ENCODE assay signal across 1 cellular context in genomic region chr7:87039717-87040299, GRCh38.
A peak's percentile ranks its signal among the peaks of the same experiment; 100 is the strongest.
TF ChIP-seq lines count a peak whose summit lies in the region.
"Not testable (repeated sequence)": the region's sequence is repeated elsewhere in the genome, so short reads cannot be mapped to it uniquely, and the experiment has no call there.

No MANE protein-coding gene starts in this region.

TF ChIP-seq in K562, 482 proteins besides CTCF, POLR2A, EP300 and RAD21 (continued from another document):
- TF ChIP-seq POLR2B (IDR thresholded peaks at IDR 0.05; ENCODE audit: low read depth, partially characterized antibody) = peak; percentile 88
- peak; percentile 94 for TF ChIP-seq EP400 (IDR thresholded peaks at IDR 0.05)
- peak; percentile 82; the same call in 1 of the 2 replicates for TF ChIP-seq OTX1 (CRISPR knock-in tag; IDR thresholded peaks at IDR 0.05)
- peak; percentile 91 for TF ChIP-seq CTBP1 (IDR thresholded peaks at IDR 0.05; ENCODE audit: borderline replicate concordance)
- peak; percentile 18; the same call in 1 of the 2 replicates for TF ChIP-seq GATAD2A (IDR thresholded peaks at IDR 0.05)
- peak; percentile 89 for TF ChIP-seq SMAD4 (CRISPR knock-in tag; conservative IDR thresholded peaks at IDR 0.05)
- TF ChIP-seq LEF1 (IDR thresholded peaks at IDR 0.05) = peak; percentile 22; the same call in 1 of the 2 replicates
- TF ChIP-seq TAF9B (IDR thresholded peaks at IDR 0.05; ENCODE audit: partially characterized antibody) = peak; percentile 92
- TF ChIP-seq POLR2G (IDR thresholded peaks at IDR 0.05; ENCODE audit: low read depth, low read length) = peak; percentile 53
- TF ChIP-seq THRB (CRISPR knock-in tag; conservative IDR thresholded peaks at IDR 0.05) = 0 out of 2 replicates have a peak, but pooled peaks have one; percentile 8
- TF ChIP-seq ZNF24 (IDR thresholded peaks at IDR 0.05) = peak; percentile 40; the same call in 1 of the 2 replicates
- peak; percentile 13; the same call in 1 of the 2 replicates for TF ChIP-seq ZNF165 (CRISPR knock-in tag; IDR thresholded peaks at IDR 0.05; ENCODE audit: borderline replicate concordance)
- peak; percentile 56 for TF ChIP-seq ARID1B (IDR thresholded peaks at IDR 0.05)
- TF ChIP-seq, protein P1, sequence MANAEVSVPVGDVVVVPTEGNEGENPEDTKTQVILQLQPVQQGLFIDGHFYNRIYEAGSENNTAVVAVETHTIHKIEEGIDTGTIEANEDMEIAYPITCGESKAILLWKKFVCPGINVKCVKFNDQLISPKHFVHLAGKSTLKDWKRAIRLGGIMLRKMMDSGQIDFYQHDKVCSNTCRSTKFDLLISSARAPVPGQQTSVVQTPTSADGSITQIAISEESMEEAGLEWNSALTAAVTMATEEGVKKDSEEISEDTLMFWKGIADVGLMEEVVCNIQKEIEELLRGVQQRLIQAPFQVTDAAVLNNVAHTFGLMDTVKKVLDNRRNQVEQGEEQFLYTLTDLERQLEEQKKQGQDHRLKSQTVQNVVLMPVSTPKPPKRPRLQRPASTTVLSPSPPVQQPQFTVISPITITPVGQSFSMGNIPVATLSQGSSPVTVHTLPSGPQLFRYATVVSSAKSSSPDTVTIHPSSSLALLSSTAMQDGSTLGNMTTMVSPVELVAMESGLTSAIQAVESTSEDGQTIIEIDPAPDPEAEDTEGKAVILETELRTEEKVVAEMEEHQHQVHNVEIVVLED (CRISPR knock-in tag; IDR thresholded peaks at IDR 0.05) = 0 out of 2 replicates have a peak, but pooled peaks have one; percentile 8
- TF ChIP-seq FOXK2 (conservative IDR thresholded peaks at IDR 0.05 in 1 of 2, IDR thresholded peaks at IDR 0.05 in 1 of 2; ENCODE audit: low read depth in 2 of 2) = peak; percentile 97
- TF ChIP-seq SIN3B (IDR thresholded peaks at IDR 0.05; ENCODE audit: low read depth) = peak; percentile 65
- peak; percentile 72; the same call in 1 of the 2 replicates for TF ChIP-seq SOX6 (IDR thresholded peaks at IDR 0.05)
- TF ChIP-seq FOXA1 (IDR thresholded peaks at IDR 0.05; ENCODE audit: borderline replicate concordance) = 0 out of 2 replicates have a peak, but pooled peaks have one; percentile 48
- peak; percentile 92 for TF ChIP-seq CEBPB (tag; IDR thresholded peaks at IDR 0.05)
- 0 out of 2 replicates have a peak, but pooled peaks have one; percentile 76 for TF ChIP-seq NR4A1 (CRISPR knock-in tag; IDR thresholded peaks at IDR 0.05)
- not testable (repeated sequence) for TF ChIP-seq NR4A1 (tag; IDR thresholded peaks at IDR 0.05); CREB1 (IDR thresholded peaks at IDR 0.05); ATF1 (CRISPR knock-in tag; IDR thresholded peaks at IDR 0.05); TOE1 (CRISPR knock-in tag; IDR thresholded peaks at IDR 0.05; ENCODE audit: borderline replicate concordance, low read depth); MYC (IDR thresholded peaks at IDR 0.05; ENCODE audit: low read depth, low read length)
- TF ChIP-seq ERF (CRISPR knock-in tag; IDR thresholded peaks at IDR 0.05) = 0 out of 2 replicates have a peak, but pooled peaks have one; percentile 39
- peak; percentile 83 to 86 for TF ChIP-seq NRF1 (conservative IDR thresholded peaks at IDR 0.05 in 1 of 2, IDR thresholded peaks at IDR 0.05 in 1 of 2)
- TF ChIP-seq NR2C1 (IDR thresholded peaks at IDR 0.05) = peak; percentile 73; the same call in 1 of the 2 replicates
- TF ChIP-seq NR2C1 (tag; IDR thresholded peaks at IDR 0.05) = peak; percentile 81
- 0 out of 2 replicates have a peak, but pooled peaks have one; percentile 26 for TF ChIP-seq HIVEP1 (CRISPR knock-in tag; IDR thresholded peaks at IDR 0.05)
- peak; percentile 11 for TF ChIP-seq HDAC3 (IDR thresholded peaks at IDR 0.05; ENCODE audit: borderline replicate concordance, partially characterized antibody)
- TF ChIP-seq BCOR (IDR thresholded peaks at IDR 0.05) = 0 out of 2 replicates have a peak, but pooled peaks have one; percentile 40
- TF ChIP-seq MLLT1 (IDR thresholded peaks at IDR 0.05) = peak in 1 of 2 experiments; percentile 90; a peak in 2 of 4 replicates
- peak; percentile 52; the same call in 1 of the 2 replicates for TF ChIP-seq ESRRA (IDR thresholded peaks at IDR 0.05; ENCODE audit: borderline replicate concordance, low read depth)
- TF ChIP-seq KLF1 (tag; IDR thresholded peaks at IDR 0.05) = peak; percentile 59; the same call in 1 of the 2 replicates
- TF ChIP-seq HDAC1 (IDR thresholded peaks at IDR 0.05) = peak in 1 of 2 experiments; percentile 85; a peak in 2 of 4 replicates
- TF ChIP-seq L3MBTL2 (IDR thresholded peaks at IDR 0.05) = peak; percentile 65; the same call in 1 of the 2 replicates
- 0 out of 2 replicates have a peak, but pooled peaks have one; percentile 56 for TF ChIP-seq NCOA1 (IDR thresholded peaks at IDR 0.05; ENCODE audit: low read depth)
- 0 out of 2 replicates have a peak, but pooled peaks have one; percentile 43 for TF ChIP-seq CREB1 (CRISPR knock-in tag; IDR thresholded peaks at IDR 0.05)
- TF ChIP-seq CEBPG (CRISPR knock-in tag; IDR thresholded peaks at IDR 0.05) = peak; percentile 55; the same call in 1 of the 2 replicates
- TF ChIP-seq CEBPG (tag; conservative IDR thresholded peaks at IDR 0.05 in 1 of 2, IDR thresholded peaks at IDR 0.05 in 1 of 2) = peak; percentile 37 to 65; a peak in 1 of 4 replicates
- peak; percentile 57; the same call in 1 of the 2 replicates for TF ChIP-seq ZNF583 (CRISPR knock-in tag; IDR thresholded peaks at IDR 0.05)
- peak; percentile 51; the same call in 1 of the 2 replicates for TF ChIP-seq ZEB2 (IDR thresholded peaks at IDR 0.05)
- 0 out of 2 replicates have a peak, but pooled peaks have one; percentile 48 for TF ChIP-seq HBP1 (CRISPR knock-in tag; IDR thresholded peaks at IDR 0.05)
- TF ChIP-seq, protein P2, sequence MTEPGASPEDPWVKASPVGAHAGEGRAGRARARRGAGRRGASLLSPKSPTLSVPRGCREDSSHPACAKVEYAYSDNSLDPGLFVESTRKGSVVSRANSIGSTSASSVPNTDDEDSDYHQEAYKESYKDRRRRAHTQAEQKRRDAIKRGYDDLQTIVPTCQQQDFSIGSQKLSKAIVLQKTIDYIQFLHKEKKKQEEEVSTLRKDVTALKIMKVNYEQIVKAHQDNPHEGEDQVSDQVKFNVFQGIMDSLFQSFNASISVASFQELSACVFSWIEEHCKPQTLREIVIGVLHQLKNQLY (CRISPR knock-in tag; conservative IDR thresholded peaks at IDR 0.05) = 0 out of 4 replicates have a peak, but pooled peaks of 1 of the 2 experiments have one; percentile 42
- peak; percentile 58 for TF ChIP-seq NFIC (IDR thresholded peaks at IDR 0.05)
- 0 out of 2 replicates have a peak, but pooled peaks have one; percentile 19 for TF ChIP-seq ZNF764 (CRISPR knock-in tag; IDR thresholded peaks at IDR 0.05; ENCODE audit: low read depth)
- peak; percentile 68 for TF ChIP-seq ATF1 (tag; IDR thresholded peaks at IDR 0.05)
- 0 out of 2 replicates have a peak, but pooled peaks have one; percentile 10 for TF ChIP-seq RAD51 (IDR thresholded peaks at IDR 0.05; ENCODE audit: borderline replicate concordance, low read depth)
- TF ChIP-seq TOE1 (IDR thresholded peaks at IDR 0.05; ENCODE audit: borderline replicate concordance) = 0 out of 2 replicates have a peak, but pooled peaks have one; percentile 37
- TF ChIP-seq CSDE1 (IDR thresholded peaks at IDR 0.05) = peak in 1 of 2 experiments; percentile 44; a peak in 1 of 4 replicates
- TF ChIP-seq FOXA3 (CRISPR knock-in tag; conservative IDR thresholded peaks at IDR 0.05 in 1 of 2, IDR thresholded peaks at IDR 0.05 in 1 of 2) = peak; percentile 69 to 99
- TF ChIP-seq NCOR1 (IDR thresholded peaks at IDR 0.05) = peak; percentile 43; the same call in 1 of the 2 replicates
- peak; percentile 71; the same call in 1 of the 2 replicates for TF ChIP-seq MYC (CRISPR knock-in tag; IDR thresholded peaks at IDR 0.05; ENCODE audit: borderline replicate concordance, low read depth)
- 0 out of 2 replicates have a peak, but pooled peaks have one; percentile 48 for TF ChIP-seq E2F3 (CRISPR knock-in tag; IDR thresholded peaks at IDR 0.05)
- peak; percentile 42; the same call in 1 of the 2 replicates for TF ChIP-seq C11orf30 (IDR thresholded peaks at IDR 0.05; ENCODE audit: low read depth)
- 0 out of 2 replicates have a peak, but pooled peaks have one; percentile 51 for TF ChIP-seq ARID3B (CRISPR knock-in tag; IDR thresholded peaks at IDR 0.05; ENCODE audit: borderline replicate concordance)
- TF ChIP-seq MTA3 (IDR thresholded peaks at IDR 0.05; ENCODE audit: borderline replicate concordance) = peak; percentile 87; the same call in 1 of the 2 replicates
- TF ChIP-seq ZNF23 (CRISPR knock-in tag; IDR thresholded peaks at IDR 0.05) = 0 out of 2 replicates have a peak, but pooled peaks have one; percentile 45
